ENCODE assay signal across 9 cellular contexts in genomic region chr6:114164206-114164605, GRCh38.
"Had no signal": no experiment of that assay in that cellular context is flagged by ENCODE, and none has a peak within 500 bp of the region (broad histone marks: within the 10 kb centered on the region; RNA-seq: fewer than 3 reads in every experiment).

No MANE protein-coding gene starts in this region.

- FAIRE-seq: K562 had no signal

- H3K9ac ChIP-seq: GM23248 had no signal

- DNase-seq: GM23248, GOT3, H7, HFFc6, IMR-90 had no signal

- H3K27ac ChIP-seq: GM23248, HL-60 had no signal

- H3K4me3 ChIP-seq: GM23248, HAP-1, K562 had no signal

- H2AFZ ChIP-seq: GM23248 had no signal

- H3K36me3 ChIP-seq: HAP-1 had no signal

- H3K9me3 ChIP-seq: HAP-1 had no signal

- ATAC-seq: HCT116, K562 had no signal
